ENCODE assay signal across 22 cellular contexts in genomic region chr21:39927304-39927886, GRCh38.
A peak's percentile ranks its signal among the peaks of the same experiment; 100 is the strongest.
DNase-seq lines count a peak whose midpoint lies in the region; ATAC-seq, FAIRE-seq and TF ChIP-seq lines count a peak whose summit lies in the region.
"Had no signal": no experiment of that assay in that cellular context is flagged by ENCODE, and none has a peak within 500 bp of the region (broad histone marks: within the 10 kb centered on the region; RNA-seq: fewer than 3 reads in every experiment).

No MANE protein-coding gene starts in this region.

- no peak overlapping the region for H3K23ac ChIP-seq in neuronal stem cell (ENCODE audit: low read depth, low read length, poor library complexity)

- no peak for ATAC-seq in activated T-cell treated with anti-CD3 and anti-CD28 coated beads, Interleukin-2, amount 50 U/mL, for 72 hours (replicated peaks in 1 of 2)
- ATAC-seq in left ventricle myocardium superior (peak; percentile 74), aorta (ENCODE audit: low FRiP score) (peak; percentile 47)
- ATAC-seq: A549 had no signal

- FAIRE-seq in frontal cortex (lab: Jason Lieb, UNC), result no peak
- FAIRE-seq: A549, D721Med, G401.6, GM12891, GM19239, H54 had no signal

- no peaks in the 10 kb centered on the region for H3K36me3 Mint-ChIP-seq in activated T-cell treated with anti-CD3 and anti-CD28 coated beads, Interleukin-2, amount 50 U/mL, for 72 hours (ENCODE audit: insufficient read depth in 2 of 2)

- intact Hi-C loops in left ventricle myocardium superior (cut with micrococcal nuclease), result no loop called here
- intact Hi-C loops in aorta (cut with DNase I), result no loop called here

- H3K4me1 Mint-ChIP-seq in activated T-cell treated with anti-CD3 and anti-CD28 coated beads, Interleukin-2, amount 50 U/mL, for 72 hours (ENCODE audit: low read depth), result no peaks in the 10 kb centered on the region

- H3K27me3 ChIP-seq in right atrium auricular region (no peaks in the 10 kb centered on the region), neuronal stem cell (ENCODE audit: control insufficient read depth in 3 of 3, insufficient read depth in 3 of 3, low read depth in 1 of 3, low read length in 3 of 3) (no peaks in the 10 kb centered on the region), aorta (ENCODE audit: control insufficient read depth in 1 of 2, insufficient read depth in 2 of 2, low read length in 1 of 2) (no peaks in the 10 kb centered on the region)

- no peaks in the 10 kb centered on the region for H3K27me3 Mint-ChIP-seq in activated T-cell treated with anti-CD3 and anti-CD28 coated beads, Interleukin-2, amount 50 U/mL, for 72 hours (ENCODE audit: low read depth)
- H3K27me3 Mint-ChIP-seq: CD4-positive, alpha-beta T cell had no signal

- H3K27ac Mint-ChIP-seq in activated T-cell treated with anti-CD3 and anti-CD28 coated beads, Interleukin-2, amount 50 U/mL, for 72 hours, result peak overlapping the region; percentile 29
- H3K27ac Mint-ChIP-seq: CD4-positive, alpha-beta T cell had no signal

- no peak for TF ChIP-seq CTCF in right atrium auricular region (IDR thresholded peaks at IDR 0.05)

- H3K4ac ChIP-seq in neuronal stem cell (ENCODE audit: low read length), result no peak overlapping the region

- no peak overlapping the region for H2AFZ ChIP-seq in neuronal stem cell (ENCODE audit: low read length)
- H2AFZ ChIP-seq: GM23248 had no signal

- H2BK120ac ChIP-seq in neuronal stem cell (ENCODE audit: low read depth, low read length), result no peak overlapping the region

- H2AK5ac ChIP-seq in neuronal stem cell (ENCODE audit: low read depth, low read length), result no peak overlapping the region

- no peak overlapping the region for H3K14ac ChIP-seq in neuronal stem cell (ENCODE audit: low read length)

- no peaks in the 10 kb centered on the region for H3K4me1 ChIP-seq in right atrium auricular region
- H3K4me1 ChIP-seq in neuronal stem cell (ENCODE audit: control insufficient read depth in 2 of 2, insufficient read depth in 1 of 2, low read depth in 1 of 2, low read length in 2 of 2), result no peaks in the 10 kb centered on the region
- H3K4me1 ChIP-seq in aorta (ENCODE audit: control insufficient read depth in 1 of 2, insufficient read depth in 2 of 2, low read length in 2 of 2), result no peaks in the 10 kb centered on the region
- H3K4me1 ChIP-seq: A549, Caco-2 had no signal

- no peak overlapping the region for H3K9ac ChIP-seq in neuronal stem cell (ENCODE audit: low read depth, low read length, poor library complexity)
- H3K9ac ChIP-seq: GM23248 had no signal

- H3K79me1 ChIP-seq in neuronal stem cell (ENCODE audit: low read depth, low read length), result no peaks in the 10 kb centered on the region

- H3K4me3 ChIP-seq in right atrium auricular region, result no peak overlapping the region
- no peak overlapping the region for H3K4me3 ChIP-seq in neuronal stem cell (ENCODE audit: low read length in 2 of 2)
- no peak overlapping the region for H3K4me3 ChIP-seq in aorta (ENCODE audit: low read length in 2 of 2)
- H3K4me3 ChIP-seq: A549, GM23248 had no signal

- no peak overlapping the region for H2BK5ac ChIP-seq in neuronal stem cell (ENCODE audit: low read length)

- no peak overlapping the region for H4K8ac ChIP-seq in neuronal stem cell (ENCODE audit: low read depth, low read length)

- H3K9me3 ChIP-seq in right atrium auricular region, result no peaks in the 10 kb centered on the region
- H3K9me3 ChIP-seq in neuronal stem cell (replicated peaks in 1 of 2; ENCODE audit: control insufficient read depth in 2 of 2, insufficient read depth in 1 of 2, low read depth in 1 of 2, low read length in 2 of 2), result no peaks in the 10 kb centered on the region
- no peaks in the 10 kb centered on the region for H3K9me3 ChIP-seq in aorta (ENCODE audit: control insufficient read depth, low read length)
- H3K9me3 ChIP-seq: A549, Caco-2 had no signal

- H4K91ac ChIP-seq in neuronal stem cell (ENCODE audit: low read depth, low read length, poor library complexity), result no peak overlapping the region

- peak overlapping the region; percentile 25 for H2BK12ac ChIP-seq in neuronal stem cell (ENCODE audit: low read length)

- no peak overlapping the region for H3K18ac ChIP-seq in neuronal stem cell (ENCODE audit: low read length)

- H3K4me2 ChIP-seq in neuronal stem cell (ENCODE audit: insufficient read depth, low read length, poor library complexity, severe bottlenecking), result no peak overlapping the region
- H3K4me2 ChIP-seq: A549 had no signal

- no CpG with 5 or more reads among the region's 2 CpGs for WGBS in neuronal stem cell (ENCODE audit: extremely low coverage in 2 of 2, insufficient read length in 2 of 2, insufficient replicate concordance in 1 of 2), 2 donors
- WGBS in aorta, 2 donors, result 66% methylated on average over 2 of the region's 2 CpGs

- H3K27ac ChIP-seq in right atrium auricular region (no peak overlapping the region), neuronal stem cell (replicated peaks; ENCODE audit: low read length) (no peak overlapping the region), aorta (ENCODE audit: low read depth in 1 of 2, low read length in 2 of 2) (no peak overlapping the region)
- H3K27ac ChIP-seq: 22Rv1, A549, C4-2B, GM23248, HL-60 had no signal

- no peaks in the 10 kb centered on the region for H3K9me3 Mint-ChIP-seq in activated T-cell treated with anti-CD3 and anti-CD28 coated beads, Interleukin-2, amount 50 U/mL, for 72 hours
- H3K9me3 Mint-ChIP-seq: CD4-positive, alpha-beta T cell had no signal

- H3K4me3 Mint-ChIP-seq in activated T-cell treated with anti-CD3 and anti-CD28 coated beads, Interleukin-2, amount 50 U/mL, for 72 hours, result no peak overlapping the region
- H3K4me3 Mint-ChIP-seq: CD4-positive, alpha-beta T cell had no signal

- DNase-seq in activated T-cell treated with anti-CD3 and anti-CD28 coated beads, Interleukin-2, amount 50 U/mL, for 72 hours, result no peak
- no peak for DNase-seq in activated T-cell treated with anti-CD3 and anti-CD28 coated beads for 4 hours
- peak; percentile 49 for DNase-seq in left ventricle myocardium superior
- no peak for DNase-seq in right atrium auricular region (ENCODE audit: low spot score)
- no peak for DNase-seq in neuronal stem cell (ENCODE audit: low spot score)
- no peak for DNase-seq in aorta
- no peak for DNase-seq in iPS-NIHi11 (ENCODE audit: low spot score)
- DNase-seq in frontal cortex (ENCODE audit: low spot score in 2 of 2), result no peak
- DNase-seq: AML-193; Caco-2; CD4-positive, alpha-beta T cell; GM23248; HCEC 1CT had no signal

- H3K36me3 ChIP-seq in right atrium auricular region (no peaks in the 10 kb centered on the region), neuronal stem cell (replicated peaks in 1 of 2; ENCODE audit: control insufficient read depth in 2 of 2, insufficient read depth in 2 of 2, low read length in 2 of 2) (no peaks in the 10 kb centered on the region), aorta (ENCODE audit: control insufficient read depth in 1 of 2, insufficient read depth in 2 of 2, low read length in 1 of 2) (no peaks in the 10 kb centered on the region)

- H2BK15ac ChIP-seq in neuronal stem cell (ENCODE audit: low read length), result no peak overlapping the region

Comparison
In these comparisons a context has a peak if more than half of its experiments do, and no peak if none do; other contexts are left out.
1. ATAC-seq: peak in left ventricle myocardium superior (single experiment) and aorta (single experiment); none in activated T-cell treated with anti-CD3 and anti-CD28 coated beads, Interleukin-2, amount 50 U/mL, for 72 hours (0 of 2).